In genomic region chr2:148899638-148900318, GRCh38 we compare ENCODE assay signal across 16 cellular contexts.
"Had no signal": no experiment of that assay in that cellular context is flagged by ENCODE, and none has a peak within 500 bp of the region (broad histone marks: within the 10 kb centered on the region; RNA-seq: fewer than 3 reads in every experiment).

No MANE protein-coding gene starts in this region.

- H3K9me3 ChIP-seq: breast epithelium, neutrophil, tibial nerve had no signal

- H3K36me3 ChIP-seq: breast epithelium, neutrophil, tibial nerve had no signal

- H3K4me3 Mint-ChIP-seq: activated CD4-positive, alpha-beta memory T cell treated with anti-CD3 and anti-CD28 coated beads for 36 hours; activated naive CD8-positive, alpha-beta T cell treated with anti-CD3 and anti-CD28 coated beads, Interleukin-2, amount 10 ng/mL, durations not matched to agents 7 days and 5 days; activated T-cell treated with anti-CD3 and anti-CD28 coated beads, Interleukin-2, amount 50 U/mL, for 4 hours; immature natural killer cell; stimulated activated effector memory CD8-positive, alpha-beta T cell treated with anti-CD3 and anti-CD28 coated beads, Interleukin-12 subunit alpha, Interleukin-12 subunit beta, amount 100 ng/mL, for 72 hours had no signal

- DNase-seq: activated CD4-positive, alpha-beta memory T cell treated with anti-CD3 and anti-CD28 coated beads for 36 hours; activated effector memory CD4-positive, alpha-beta T cell treated with anti-CD3 and anti-CD28 coated beads, Interleukin-2, amount 50 U/mL, for 16 hours; activated naive CD8-positive, alpha-beta T cell treated with anti-CD3 and anti-CD28 coated beads, Interleukin-2, amount 10 ng/mL, durations not matched to agents 7 days and 5 days; activated T-cell treated with anti-CD3 and anti-CD28 coated beads, Interleukin-2, amount 50 U/mL, for 4 hours; anterior cingulate cortex; dorsolateral prefrontal cortex; immature natural killer cell; left cardiac atrium; midbrain; right cardiac atrium; T-helper 9 cell had no signal

- H3K4me3 ChIP-seq: breast epithelium, dorsolateral prefrontal cortex, lung, tibial nerve had no signal

- H3K36me3 Mint-ChIP-seq: activated CD4-positive, alpha-beta memory T cell treated with anti-CD3 and anti-CD28 coated beads for 36 hours; activated naive CD8-positive, alpha-beta T cell treated with anti-CD3 and anti-CD28 coated beads, Interleukin-2, amount 10 ng/mL, durations not matched to agents 7 days and 5 days; immature natural killer cell; stimulated activated effector memory CD8-positive, alpha-beta T cell treated with anti-CD3 and anti-CD28 coated beads, Interleukin-12 subunit alpha, Interleukin-12 subunit beta, amount 100 ng/mL, for 72 hours had no signal

- H3K4me1 Mint-ChIP-seq: activated naive CD8-positive, alpha-beta T cell treated with anti-CD3 and anti-CD28 coated beads, Interleukin-2, amount 10 ng/mL, durations not matched to agents 7 days and 5 days; immature natural killer cell; stimulated activated effector memory CD8-positive, alpha-beta T cell treated with anti-CD3 and anti-CD28 coated beads, Interleukin-12 subunit alpha, Interleukin-12 subunit beta, amount 100 ng/mL, for 72 hours had no signal

- H3K4me1 ChIP-seq: breast epithelium, tibial nerve had no signal

- H3K27me3 ChIP-seq: breast epithelium, dorsolateral prefrontal cortex, neutrophil had no signal

- H3K27ac Mint-ChIP-seq: activated CD4-positive, alpha-beta memory T cell treated with anti-CD3 and anti-CD28 coated beads for 36 hours; activated naive CD8-positive, alpha-beta T cell treated with anti-CD3 and anti-CD28 coated beads, Interleukin-2, amount 10 ng/mL, durations not matched to agents 7 days and 5 days; immature natural killer cell; stimulated activated effector memory CD8-positive, alpha-beta T cell treated with anti-CD3 and anti-CD28 coated beads, Interleukin-12 subunit alpha, Interleukin-12 subunit beta, amount 100 ng/mL, for 72 hours had no signal

- ATAC-seq: activated T-cell treated with anti-CD3 and anti-CD28 coated beads, Interleukin-2, amount 50 U/mL, for 4 hours; left cardiac atrium; right cardiac atrium; stimulated activated effector memory CD8-positive, alpha-beta T cell treated with anti-CD3 and anti-CD28 coated beads, Interleukin-12 subunit alpha, Interleukin-12 subunit beta, amount 100 ng/mL, for 72 hours had no signal

- H3K9me3 Mint-ChIP-seq: activated CD4-positive, alpha-beta memory T cell treated with anti-CD3 and anti-CD28 coated beads for 36 hours; activated naive CD8-positive, alpha-beta T cell treated with anti-CD3 and anti-CD28 coated beads, Interleukin-2, amount 10 ng/mL, durations not matched to agents 7 days and 5 days; activated T-cell treated with anti-CD3 and anti-CD28 coated beads, Interleukin-2, amount 50 U/mL, for 4 hours; immature natural killer cell; stimulated activated effector memory CD8-positive, alpha-beta T cell treated with anti-CD3 and anti-CD28 coated beads, Interleukin-12 subunit alpha, Interleukin-12 subunit beta, amount 100 ng/mL, for 72 hours had no signal

- H3K27me3 Mint-ChIP-seq: activated CD4-positive, alpha-beta memory T cell treated with anti-CD3 and anti-CD28 coated beads for 36 hours; activated naive CD8-positive, alpha-beta T cell treated with anti-CD3 and anti-CD28 coated beads, Interleukin-2, amount 10 ng/mL, durations not matched to agents 7 days and 5 days had no signal

- H3K27ac ChIP-seq: breast epithelium, neutrophil, tibial nerve had no signal
